Comparison of ENCODE assay signal across 6 cellular contexts in genomic region chr17:81831957-81832607, GRCh38. TPM values are rescaled to one million over a fixed set of nuclear protein-coding genes. Genes with fewer than 3 reads are reported as not detected.
A peak's percentile ranks its signal among the peaks of the same experiment; 100 is the strongest.
DNase-seq lines count a peak whose midpoint lies in the region; ATAC-seq and TF ChIP-seq lines count a peak whose summit lies in the region.

No MANE protein-coding gene starts in this region.

- POLR2A ChIA-PET in OCI-LY7 (lab: Charles Lee): no interaction called here

- TF ChIP-seq POLR2A in GM19099 (IDR thresholded peaks at IDR 0.05; ENCODE audit: extremely low read depth, insufficient read length, low read depth) (peak; percentile 9), body of pancreas (IDR thresholded peaks at IDR 0.05) (no peak)

- H2AFZ ChIP-seq in OCI-LY7 (ENCODE audit: low read length): peak overlapping the region; percentile 24; the same call in 1 of the 2 replicates

- H3K27me3 ChIP-seq in body of pancreas: no peaks in the 10 kb centered on the region

- no peaks in the 10 kb centered on the region for H3K36me3 ChIP-seq in OCI-LY7 (ENCODE audit: insufficient read depth, low read length)
- no peaks in the 10 kb centered on the region for H3K36me3 ChIP-seq in body of pancreas (replicated peaks in 1 of 2; ENCODE audit: insufficient read depth in 1 of 2, low read depth in 2 of 2)

- H4K20me1 ChIP-seq in OCI-LY7 (ENCODE audit: insufficient read depth, low read length): no peaks in the 10 kb centered on the region

- no peaks in the 10 kb centered on the region for H3K9me2 ChIP-seq in OCI-LY7 (ENCODE audit: insufficient read depth, low read length)

- BruUV-seq in OCI-LY7 (replicated peaks; lab: Mats Ljungman, UMichigan): TSS peak; percentile 74

- no peaks in the 10 kb centered on the region for H3K36me3 Mint-ChIP-seq in nephron progenitor cell (ENCODE audit: low read depth)

- 24 to 28% methylated on average over 17 to 18 of the region's 18 CpGs for WGBS in body of pancreas, 2 donors

- H3K27ac Mint-ChIP-seq in nephron progenitor cell: no peak overlapping the region

- H3K27ac ChIP-seq in OCI-LY7 (ENCODE audit: low read depth, low read length, poor library complexity, severe bottlenecking) (peak overlapping the region; percentile 74), body of pancreas (peak overlapping the region; percentile 59 to 90 (median 78))

- DNase-seq in OCI-LY7 (ENCODE audit: low spot score) (peak; percentile 77), body of pancreas (peak in 3 of 4 donors; percentile 51 to 56 (median 52)), nephron progenitor cell (no peak), posterior vena cava (ENCODE audit: low spot score) (no peak), ecto neural progenitor cell (ENCODE audit: low spot score) (no peak)

- H3K4me1 Mint-ChIP-seq in nephron progenitor cell: peaks cover 54% of the 10 kb centered on the region

- peak overlapping the region; percentile 84 for H3K4me2 ChIP-seq in OCI-LY7 (ENCODE audit: low read length)

- H3K9me3 ChIP-seq in OCI-LY7 (ENCODE audit: low read length) (no peaks in the 10 kb centered on the region), body of pancreas (no peaks in the 10 kb centered on the region)

- CTCF ChIA-PET in OCI-LY7 (lab: Charles Lee; ENCODE audit: unreplicated experiment): no interaction called here

- no peaks in the 10 kb centered on the region for H3K9me3 Mint-ChIP-seq in nephron progenitor cell

- H3K27me3 Mint-ChIP-seq in nephron progenitor cell (ENCODE audit: low read depth, poor library complexity): peaks cover 7% of the 10 kb centered on the region

- peaks cover 27% of the 10 kb centered on the region; the same call in 1 of the 2 replicates for H3K79me2 ChIP-seq in OCI-LY7 (ENCODE audit: insufficient read depth, low read depth, low read length)

- ATAC-seq in body of pancreas: peak; percentile 12

- peak overlapping the region; percentile 88 for H3K4me3 Mint-ChIP-seq in nephron progenitor cell

- H3K4me1 ChIP-seq in OCI-LY7 (ENCODE audit: insufficient read depth, low read length, poor library complexity, severe bottlenecking): peaks cover 25% of the 10 kb centered on the region
- H3K4me1 ChIP-seq in body of pancreas: peaks cover 37% of the 10 kb centered on the region

- intact Hi-C loops in OCI-LY7 (cut with micrococcal nuclease; ENCODE audit: unreplicated experiment) (loop anchor here (5.0 kb wide), 1 partner anchor 60 kb away; the partner anchor contains the start of genes ALYREF and ANAPC11), body of pancreas (cut with DNase I) (no loop called here), posterior vena cava (cut with DNase I) (no loop called here)

- peak; percentile 33; the same call in 1 of the 2 replicates for TF ChIP-seq CTCF in OCI-LY7 (conservative IDR thresholded peaks at IDR 0.05; ENCODE audit: low read length)
- TF ChIP-seq CTCF in body of pancreas (IDR thresholded peaks at IDR 0.05): no peak
- no peak for TF ChIP-seq CTCF in nephron progenitor cell (IDR thresholded peaks at IDR 0.05)

- peak overlapping the region; percentile 88 for H3K4me3 ChIP-seq in OCI-LY7 (ENCODE audit: low read depth, low read length, poor library complexity, severe bottlenecking)
- peak overlapping the region; percentile 50 to 61 for H3K4me3 ChIP-seq in body of pancreas

RNA-seq across cellular contexts. Expression of gene MCRIP1, which starts 1.0 kb away (rescaled TPM):
- 249 and 288 TPM in 2 replicates for total RNA-seq in OCI-LY7 (2014; rRNA removed; shearing (Covaris generic))
- total RNA-seq in OCI-LY7 (2022) (170 and 180 TPM in 2 replicates), body of pancreas (10 to 100 TPM; 46.1 to 65.6 TPM), posterior vena cava (100 to 1,000 TPM in 1 of 2 donors, 10 to 100 TPM in 1; 97.6 to 101 TPM)

RNA-seq across cellular contexts. Expression of gene PPP1R27, which starts 2.8 kb away (rescaled TPM):
- not detected in 2 replicates for total RNA-seq in OCI-LY7 (2014; rRNA removed; shearing (Covaris generic))
- total RNA-seq in OCI-LY7 (2022): not detected in 2 replicates
- not detected for total RNA-seq in body of pancreas
- total RNA-seq in posterior vena cava: not detected

RNA-seq across cellular contexts. Expression of gene GCGR, which starts 28.1 kb away (rescaled TPM):
- not detected in 2 replicates for total RNA-seq in OCI-LY7 (2014; rRNA removed; shearing (Covaris generic))
- total RNA-seq in OCI-LY7 (2022): not detected in 2 replicates
- total RNA-seq in body of pancreas: 1 to 10 TPM in 1 of 2 donors, under 1 TPM in 1; 0.52 to 5.3 TPM
- total RNA-seq in posterior vena cava: not detected

RNA-seq across cellular contexts. Expression of gene P4HB, which starts 28.3 kb away (rescaled TPM):
- 388 and 393 TPM in 2 replicates for total RNA-seq in OCI-LY7 (2014; rRNA removed; shearing (Covaris generic))
- total RNA-seq in OCI-LY7 (2022) (502 and 577 TPM in 2 replicates), body of pancreas (1,000 to 10,000 TPM; 1,462 to 4,394 TPM), posterior vena cava (100 to 1,000 TPM; 339 to 482 TPM)

RNA-seq across cellular contexts. Expression of gene ARHGDIA, which starts 39.1 kb away (rescaled TPM):
- 233 and 265 TPM in 2 replicates for total RNA-seq in OCI-LY7 (2014; rRNA removed; shearing (Covaris generic))
- total RNA-seq in OCI-LY7 (2022) (663 and 715 TPM in 2 replicates), body of pancreas (100 to 1,000 TPM; 109 to 141 TPM), posterior vena cava (100 to 1,000 TPM; 375 to 421 TPM)

Comparison
In these comparisons a context has a peak if more than half of its experiments do, and no peak if none do; other contexts are left out.
1. DNase-seq: peak in OCI-LY7 (single experiment) and body of pancreas (3 of 4); none in nephron progenitor cell (single experiment), posterior vena cava (single experiment) and ecto neural progenitor cell (single experiment).